9 cellular contexts compared by ENCODE assay signal in the genomic region with DNA sequence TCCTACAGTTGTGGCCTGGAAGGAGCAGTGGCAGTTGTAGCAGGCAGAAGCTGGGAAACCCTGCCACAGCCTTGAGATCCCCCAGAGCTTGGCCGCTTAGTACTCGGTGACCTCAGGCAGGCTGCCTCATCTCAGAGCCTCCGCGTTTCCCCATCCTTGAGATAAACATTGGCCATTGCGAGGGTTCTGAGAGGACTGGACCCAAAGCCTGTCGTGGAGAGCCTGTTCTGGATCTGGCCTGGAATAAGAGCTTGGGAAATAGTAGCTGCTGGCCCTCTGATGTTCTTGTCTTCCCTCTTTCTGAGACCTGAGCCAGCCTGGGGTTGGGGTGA. TPM values are rescaled to one million over a fixed set of nuclear protein-coding genes. Genes with fewer than 3 reads are reported as not detected.
DNase-seq lines count a peak whose midpoint lies in the region; ATAC-seq and TF ChIP-seq lines count a peak whose summit lies in the region.
"Had no signal": no experiment of that assay in that cellular context is flagged by ENCODE, and none has a peak within 500 bp of the region (broad histone marks: within the 10 kb centered on the region; RNA-seq: fewer than 3 reads in every experiment).

No MANE protein-coding gene starts in this region.

- POLR2A ChIA-PET in activated CD4-positive, alpha-beta T cell treated with anti-CD3 and anti-CD28 coated beads, Interleukin-2, amount 10 ng/mL, durations not matched to agents 7 days and 5 days (lab: Charles Lee), result no interaction called here
- POLR2A ChIA-PET in MCF 10A (lab: Yijun Ruan, JAX), result interaction anchor here (0.6 to 1.0 kb wide), 3 partner anchors 9 to 1668 kb away, joined by 3 to 4 read pairs (median 3); a partner anchor contains a TSS

- H3K27me3 ChIP-seq in lower lobe of right lung (ENCODE audit: low read depth) (no peaks in the 10 kb centered on the region), thyroid gland (no peaks in the 10 kb centered on the region), foreskin keratinocyte (no peaks in the 10 kb centered on the region)

- BruUV-seq in MCF 10A (replicated peaks; lab: Mats Ljungman, UMichigan), result no TSS peak

- ATAC-seq in lower lobe of right lung (no peak), GM18867 (IDR thresholded peaks at IDR 0.05; ENCODE audit: unreplicated experiment) (no peak), foreskin keratinocyte (no peak), HG03025 (IDR thresholded peaks at IDR 0.05; ENCODE audit: low FRiP score, unreplicated experiment) (no peak)

- peak overlapping the region; percentile 98 for H3K4me3 Mint-ChIP-seq in activated CD4-positive, alpha-beta T cell treated with anti-CD3 and anti-CD28 coated beads, Interleukin-2, amount 10 ng/mL, durations not matched to agents 7 days and 5 days
- H3K4me3 Mint-ChIP-seq in MCF 10A (ENCODE audit: unreplicated experiment), result peak overlapping the region; percentile 97

- no peaks in the 10 kb centered on the region for H3K9me3 Mint-ChIP-seq in activated CD4-positive, alpha-beta T cell treated with anti-CD3 and anti-CD28 coated beads, Interleukin-2, amount 10 ng/mL, durations not matched to agents 7 days and 5 days
- no peaks in the 10 kb centered on the region for H3K9me3 Mint-ChIP-seq in MCF 10A (ENCODE audit: unreplicated experiment)

- DNase-seq in activated CD4-positive, alpha-beta T cell treated with anti-CD3 and anti-CD28 coated beads, Interleukin-2, amount 10 ng/mL, durations not matched to agents 7 days and 5 days, result no peak
- no peak for DNase-seq in activated CD4-positive, alpha-beta T cell treated with anti-CD3 and anti-CD28 coated beads, Interleukin-2, amount 50 U/mL, for 4 hours
- DNase-seq in MCF 10A (ENCODE audit: unreplicated experiment) (no peak), lower lobe of right lung (no peak), thyroid gland (no peak), foreskin keratinocyte (no peak)
- DNase-seq: NCI-H2227 treated with DMSO at 0.1 percent for 48 hours had no signal

- WGBS in thyroid gland, 2 donors, result 50 to 60% methylated on average over 4 to 6 of the region's 6 CpGs

- H3K27me3 Mint-ChIP-seq in activated CD4-positive, alpha-beta T cell treated with anti-CD3 and anti-CD28 coated beads, Interleukin-2, amount 10 ng/mL, durations not matched to agents 7 days and 5 days, result peaks cover 1% of the 10 kb centered on the region
- H3K27me3 Mint-ChIP-seq in MCF 10A (ENCODE audit: insufficient read depth, unreplicated experiment), result no peaks in the 10 kb centered on the region

- no peak overlapping the region for H3K27ac ChIP-seq in lower lobe of right lung
- H3K27ac ChIP-seq in thyroid gland, result peak overlapping the region in 2 of 3 donors; percentile 18 to 50
- H3K27ac ChIP-seq in foreskin keratinocyte, result no peak overlapping the region

- peaks cover 29% of the 10 kb centered on the region for H3K36me3 ChIP-seq in lower lobe of right lung
- H3K36me3 ChIP-seq in thyroid gland, result peaks cover 12 to 14% of the 10 kb centered on the region in 2 donors

- TF ChIP-seq CTCF in MCF 10A (IDR thresholded peaks at IDR 0.05; ENCODE audit: unreplicated experiment), result no peak
- TF ChIP-seq CTCF in lower lobe of right lung (IDR thresholded peaks at IDR 0.05), result no peak
- no peak for TF ChIP-seq CTCF in thyroid gland (IDR thresholded peaks at IDR 0.05)
- no peak for TF ChIP-seq CTCF in foreskin keratinocyte (conservative IDR thresholded peaks at IDR 0.05)

- H3K9me3 ChIP-seq in lower lobe of right lung (no peaks in the 10 kb centered on the region), thyroid gland (no peaks in the 10 kb centered on the region)

- H3K4me1 ChIP-seq in lower lobe of right lung, result peaks cover 15% of the 10 kb centered on the region
- peaks cover 18% of the 10 kb centered on the region in 2 donors for H3K4me1 ChIP-seq in thyroid gland
- no peaks in the 10 kb centered on the region for H3K4me1 ChIP-seq in foreskin keratinocyte

- H3K4me3 ChIP-seq in lower lobe of right lung (peak overlapping the region; percentile 99), thyroid gland (replicated peaks in 1 of 3) (peak overlapping the region in 1 of 3 donors; percentile 90)

- CTCF ChIA-PET in activated CD4-positive, alpha-beta T cell treated with anti-CD3 and anti-CD28 coated beads, Interleukin-2, amount 10 ng/mL, durations not matched to agents 7 days and 5 days (lab: Charles Lee), result interaction anchor here (1.3 kb wide), 2 partner anchors 8 to 220 kb away, joined by 4 read pairs; a partner anchor contains a TSS
- CTCF ChIA-PET in MCF 10A (lab: Yijun Ruan, JAX), result interaction anchor here (0.5 to 1.2 kb wide), 2 partner anchors 10 to 43 kb away, joined by 3 read pairs; a partner anchor contains a TSS

- intact Hi-C loops in MCF 10A (cut with micrococcal nuclease) (no loop called here), lower lobe of right lung (cut with DNase I) (no loop called here), thyroid gland (cut with DNase I) (no loop called here)

- TF ChIP-seq POLR2A in thyroid gland (IDR thresholded peaks at IDR 0.05), result no peak

- no peak overlapping the region for H3K27ac Mint-ChIP-seq in activated CD4-positive, alpha-beta T cell treated with anti-CD3 and anti-CD28 coated beads, Interleukin-2, amount 10 ng/mL, durations not matched to agents 7 days and 5 days
- no peak overlapping the region for H3K27ac Mint-ChIP-seq in MCF 10A (ENCODE audit: low read depth, unreplicated experiment)

- H3K4me1 Mint-ChIP-seq in activated CD4-positive, alpha-beta T cell treated with anti-CD3 and anti-CD28 coated beads, Interleukin-2, amount 10 ng/mL, durations not matched to agents 7 days and 5 days, result peaks cover 34% of the 10 kb centered on the region
- peaks cover 17% of the 10 kb centered on the region for H3K4me1 Mint-ChIP-seq in MCF 10A (ENCODE audit: insufficient read depth, unreplicated experiment)

- H3K36me3 Mint-ChIP-seq in activated CD4-positive, alpha-beta T cell treated with anti-CD3 and anti-CD28 coated beads, Interleukin-2, amount 10 ng/mL, durations not matched to agents 7 days and 5 days (ENCODE audit: low read depth), result peaks cover 16% of the 10 kb centered on the region
- H3K36me3 Mint-ChIP-seq in MCF 10A (ENCODE audit: insufficient read depth, unreplicated experiment), result peaks cover 33% of the 10 kb centered on the region

RNA-seq across cellular contexts. Expression of a gene that starts 1.3 kb away (rescaled TPM):
- total RNA-seq in activated CD4-positive, alpha-beta T cell treated with anti-CD3 and anti-CD28 coated beads, Interleukin-2, amount 10 ng/mL, durations not matched to agents 7 days and 5 days, result 10 to 100 TPM; 33.8 to 43.1 TPM
- 28.6 and 28.7 TPM in 2 replicates for total RNA-seq in MCF 10A (2022)
- 21.2 TPM for total RNA-seq in lower lobe of right lung
- total RNA-seq in thyroid gland, result 10 to 100 TPM; 23.9 to 78.8 (median 50.0) TPM
- total RNA-seq in foreskin keratinocyte, result 15.2 and 17.6 TPM in 2 replicates
- polyA plus RNA-seq in foreskin keratinocyte, result 10.9 and 11.7 TPM in 2 replicates

RNA-seq across cellular contexts. Expression of a gene that starts 9.6 kb away (rescaled TPM):
- 100 to 1,000 TPM; 111 to 124 TPM for total RNA-seq in activated CD4-positive, alpha-beta T cell treated with anti-CD3 and anti-CD28 coated beads, Interleukin-2, amount 10 ng/mL, durations not matched to agents 7 days and 5 days
- total RNA-seq in MCF 10A (2022) (51.7 and 58.3 TPM in 2 replicates), lower lobe of right lung (94.7 TPM), thyroid gland (100 to 1,000 TPM in 1 of 4 donors, 10 to 100 TPM in 3; 89.5 to 139 (median 93.7) TPM), foreskin keratinocyte (43.9 and 51.9 TPM in 2 replicates)
- 70.8 and 80.8 TPM in 2 replicates for polyA plus RNA-seq in foreskin keratinocyte

RNA-seq across cellular contexts. Expression of a gene that starts 43.2 kb away (rescaled TPM):
- 10 to 100 TPM; 19.5 to 19.6 TPM for total RNA-seq in activated CD4-positive, alpha-beta T cell treated with anti-CD3 and anti-CD28 coated beads, Interleukin-2, amount 10 ng/mL, durations not matched to agents 7 days and 5 days
- total RNA-seq in MCF 10A (2022) (16.3 and 18.5 TPM in 2 replicates), lower lobe of right lung (9.5 TPM), thyroid gland (10 to 100 TPM in 1 of 4 donors, 1 to 10 TPM in 3; 6.0 to 10.9 (median 8.3) TPM), foreskin keratinocyte (18.4 and 20.2 TPM in 2 replicates)
- 17.9 and 21.0 TPM in 2 replicates for polyA plus RNA-seq in foreskin keratinocyte

Comparison
In these comparisons a context has a peak if more than half of its experiments do, and no peak if none do; other contexts are left out.
1. H3K27ac ChIP-seq: peak in thyroid gland (2 of 3); none in lower lobe of right lung (single experiment) and foreskin keratinocyte (single experiment).